ENCODE assay signal across 1 cellular context in genomic region chr5:160979356-160979755, GRCh38.
TF ChIP-seq lines count a peak whose summit lies in the region.

No MANE protein-coding gene starts in this region.

TF ChIP-seq in GM12878, 131 proteins besides CTCF, POLR2A, EP300 and RAD21 (continued from another document):
- TF ChIP-seq SUZ12 (IDR thresholded peaks at IDR 0.05; ENCODE audit: unreplicated experiment), result no peak
- TF ChIP-seq ZNF274 (IDR thresholded peaks at IDR 0.05; ENCODE audit: insufficient read depth, insufficient read length), result no peak
- TF ChIP-seq ZNF207 (IDR thresholded peaks at IDR 0.05; ENCODE audit: borderline replicate concordance), result no peak
- TF ChIP-seq ZBED1 (IDR thresholded peaks at IDR 0.05; ENCODE audit: borderline replicate concordance), result no peak
- no peak for TF ChIP-seq ZBTB40 (IDR thresholded peaks at IDR 0.05; ENCODE audit: borderline replicate concordance)
- no peak for TF ChIP-seq RAD51 (IDR thresholded peaks at IDR 0.05)
- no peak for TF ChIP-seq SMARCA5 (IDR thresholded peaks at IDR 0.05)
- no peak for TF ChIP-seq IRF4 (IDR thresholded peaks at IDR 0.05; ENCODE audit: low read depth, low read length)
